Comparison of ENCODE assay signal across 8 cellular contexts in genomic region chr11:86955674-86956522, GRCh38. TPM values are rescaled to one million over a fixed set of nuclear protein-coding genes. Genes with fewer than 3 reads are reported as not detected.
DNase-seq lines count a peak whose midpoint lies in the region; ATAC-seq and TF ChIP-seq lines count a peak whose summit lies in the region.

No MANE protein-coding gene starts in this region.

- H3K27ac Mint-ChIP-seq in T-cell = peak overlapping the region in 1 of 2 donors; percentile 43
- peak overlapping the region; percentile 67 for H3K27ac Mint-ChIP-seq in dendritic cell treated with granulocyte-macrophage colony-stimulating factor and Interleukin-4, amounts not matched to agents 40 ng/mL and 50 ng/mL, for 4 days

- no peaks in the 10 kb centered on the region for H3K36me3 Mint-ChIP-seq in T-cell
- H3K36me3 Mint-ChIP-seq in dendritic cell treated with granulocyte-macrophage colony-stimulating factor and Interleukin-4, amounts not matched to agents 40 ng/mL and 50 ng/mL, for 4 days (ENCODE audit: low read depth) = peaks cover 10% of the 10 kb centered on the region

- TF ChIP-seq CTCF in GM10248 (IDR thresholded peaks at IDR 0.05; ENCODE audit: control extremely low read depth, extremely low read depth, low read depth, missing control alignments) (peak; percentile 8), HFF-Myc (IDR thresholded peaks at IDR 0.05; ENCODE audit: low read depth, low read length, missing control alignments) (no peak), LNCaP clone FGC (IDR thresholded peaks at IDR 0.05; ENCODE audit: control insufficient read depth, extremely low read depth, insufficient read depth) (peak; percentile 54)

- intact Hi-C loops in dendritic cell treated with granulocyte-macrophage colony-stimulating factor and Interleukin-4, amounts not matched to agents 40 ng/mL and 50 ng/mL, for 4 days (cut with micrococcal nuclease) = no loop called here

- peaks cover 42 to 54% of the 10 kb centered on the region in 2 donors for H3K27me3 Mint-ChIP-seq in T-cell
- peaks cover 61% of the 10 kb centered on the region for H3K27me3 Mint-ChIP-seq in dendritic cell treated with granulocyte-macrophage colony-stimulating factor and Interleukin-4, amounts not matched to agents 40 ng/mL and 50 ng/mL, for 4 days

- H3K4me3 ChIP-seq in HFF-Myc (replicated peaks; ENCODE audit: low read depth, low read length) (peak overlapping the region; percentile 62), LNCaP clone FGC (ENCODE audit: low read depth, low read length) (peak overlapping the region; percentile 65)

- ATAC-seq in T-cell (replicated peaks in 1 of 4) (peak; percentile 31 to 63 (median 42)), left lobe of liver (peak; percentile 77)

- DNase-seq in 8988T (peak; percentile 78), GM10248 (ENCODE audit: extremely low spot score) (peak; percentile 76), HFF-Myc (ENCODE audit: extremely low read depth, low read depth) (peak; percentile 21), LNCaP clone FGC (ENCODE audit: low read depth) (peak; percentile 28), T-cell (peak in 4 of 34 experiments; percentile 2 to 17 (median 7)), left lobe of liver (ENCODE audit: low spot score) (peak; percentile 85)
- peak; percentile 8 to 17 for DNase-seq in stimulated activated CD8-positive, alpha-beta memory T cell treated with anti-CD3 and anti-CD28 coated beads, Interleukin-2, amount 100 ng/mL, for 48 hours (ENCODE audit: low read depth in 2 of 2)

- H3K4me3 Mint-ChIP-seq in T-cell = peak overlapping the region; percentile 81 to 85 (median 81)
- H3K4me3 Mint-ChIP-seq in dendritic cell treated with granulocyte-macrophage colony-stimulating factor and Interleukin-4, amounts not matched to agents 40 ng/mL and 50 ng/mL, for 4 days = peak overlapping the region; percentile 91

- H3K4me1 Mint-ChIP-seq in T-cell = peaks cover 15 to 17% (median 17%) of the 10 kb centered on the region in 3 donors
- H3K4me1 Mint-ChIP-seq in dendritic cell treated with granulocyte-macrophage colony-stimulating factor and Interleukin-4, amounts not matched to agents 40 ng/mL and 50 ng/mL, for 4 days (ENCODE audit: low read depth) = peaks cover 23% of the 10 kb centered on the region

- POLR2A ChIA-PET in GM10248 (lab: Yijun Ruan, JAX) = no interaction called here
- POLR2A ChIA-PET in T-cell (lab: Charles Lee) = no interaction called here

- H3K9me3 Mint-ChIP-seq in T-cell = no peaks in the 10 kb centered on the region
- H3K9me3 Mint-ChIP-seq in dendritic cell treated with granulocyte-macrophage colony-stimulating factor and Interleukin-4, amounts not matched to agents 40 ng/mL and 50 ng/mL, for 4 days = no peaks in the 10 kb centered on the region

- CTCF ChIA-PET in GM10248 (lab: Yijun Ruan, JAX) = interaction anchor here (1.0 to 4.9 kb wide), 6 partner anchors 10 to 334 kb away, joined by 3 to 29 read pairs (median 4); no protein-coding TSS in a partner anchor
- CTCF ChIA-PET in T-cell (lab: Charles Lee) = no interaction called here

RNA-seq across cellular contexts. Expression of gene FZD4, which starts 0.7 kb away (rescaled TPM):
- total RNA-seq in T-cell (under 1 TPM in 3 of 5 donors, not detected in 2; 0.13 to 0.35 (median 0.20) TPM), left lobe of liver (15.8 TPM)

Comparison
In these comparisons a context has a peak if more than half of its experiments do, and no peak if none do; other contexts are left out.
1. RNA of gene FZD4, which starts 0.7 kb away (total RNA-seq): 15.8 TPM in left lobe of liver (single experiment); 0.13 to 0.35 TPM in T-cell; every median in the first group is over 10 times any median in the second.